18 cellular contexts compared by ENCODE assay signal in genomic region chr2:134216152-134216829, GRCh38. TPM values are rescaled to one million over a fixed set of nuclear protein-coding genes. Genes with fewer than 3 reads are reported as not detected.
DNase-seq lines count a peak whose midpoint lies in the region; ATAC-seq, FAIRE-seq and TF ChIP-seq lines count a peak whose summit lies in the region.
"Had no signal": no experiment of that assay in that cellular context is flagged by ENCODE, and none has a peak within 500 bp of the region (broad histone marks: within the 10 kb centered on the region; RNA-seq: fewer than 3 reads in every experiment).

No MANE protein-coding gene starts in this region.

- H3K27ac ChIP-seq in gastroesophageal sphincter, result no peak overlapping the region
- H3K27ac ChIP-seq: right lobe of liver had no signal

- H3K4me3 ChIP-seq in bronchial epithelial cell (ENCODE audit: low read depth, low read length) (no peak overlapping the region), gastroesophageal sphincter (no peak overlapping the region)
- H3K4me3 ChIP-seq: right lobe of liver had no signal

- intact Hi-C loops in natural killer cell (cut with micrococcal nuclease), result loop anchor here (5.0 kb wide), 1 partner anchor 36 kb away; the partner anchor contains the start of gene MGAT5

- H3K27ac Mint-ChIP-seq in IgD-negative memory B cell, result peak overlapping the region; percentile 18 to 93 (median 59)
- peak overlapping the region; percentile 22 to 71 for H3K27ac Mint-ChIP-seq in natural killer cell
- H3K27ac Mint-ChIP-seq: nephron progenitor cell; T-helper 2 cell treated with Interferon-gamma antibody and Interleukin-4, amounts not matched to agents 5 μg/mL and 100 μg/mL, for 36 hours had no signal

- peaks cover 10% of the 10 kb centered on the region for H3K36me3 Mint-ChIP-seq in IgD-negative memory B cell
- no peaks in the 10 kb centered on the region for H3K36me3 Mint-ChIP-seq in natural killer cell

- FAIRE-seq in bronchial epithelial cell (lab: Jason Lieb, UNC), result no peak

- H3K27me3 Mint-ChIP-seq in IgD-negative memory B cell (no peaks in the 10 kb centered on the region), natural killer cell (ENCODE audit: low read depth in 2 of 2) (no peaks in the 10 kb centered on the region)
- H3K27me3 Mint-ChIP-seq: activated CD4-positive, alpha-beta T cell treated with anti-CD3 and anti-CD28 coated beads, Interleukin-2, amount 10 ng/mL, durations not matched to agents 24 days and 14 days had no signal

- no peak for TF ChIP-seq POLR2A in gastroesophageal sphincter (IDR thresholded peaks at IDR 0.05)

- peaks cover 0 to 5% (median 3%) of the 10 kb centered on the region in 3 donors for H3K9me3 Mint-ChIP-seq in IgD-negative memory B cell
- H3K9me3 Mint-ChIP-seq in natural killer cell, result no peaks in the 10 kb centered on the region
- H3K9me3 Mint-ChIP-seq: T-helper 2 cell treated with Interferon-gamma antibody and Interleukin-4, amounts not matched to agents 5 μg/mL and 100 μg/mL, for 36 hours had no signal

- no peak for TF ChIP-seq CTCF in bronchial epithelial cell (IDR thresholded peaks at IDR 0.05; ENCODE audit: insufficient read depth, low read length, severe bottlenecking)
- TF ChIP-seq CTCF in natural killer cell (IDR thresholded peaks at IDR 0.05), result no peak
- TF ChIP-seq CTCF in gastroesophageal sphincter (IDR thresholded peaks at IDR 0.05), result no peak

- 97 to 98% methylated on average over 5 to 8 of the region's 8 CpGs for WGBS in gastroesophageal sphincter (ENCODE audit: low coverage in 1 of 2), 2 donors

- peak overlapping the region in 1 of 4 donors; percentile 65 for H3K4me3 Mint-ChIP-seq in IgD-negative memory B cell
- peak overlapping the region; percentile 22 for H3K4me3 Mint-ChIP-seq in natural killer cell
- H3K4me3 Mint-ChIP-seq: nephron progenitor cell; T-helper 2 cell treated with Interferon-gamma antibody and Interleukin-4, amounts not matched to agents 5 μg/mL and 100 μg/mL, for 36 hours had no signal

- H3K36me3 ChIP-seq in bronchial epithelial cell (ENCODE audit: control insufficient read depth, insufficient read depth, low read length) (no peaks in the 10 kb centered on the region), gastroesophageal sphincter (no peaks in the 10 kb centered on the region)
- H3K36me3 ChIP-seq: right lobe of liver had no signal

- H3K27me3 ChIP-seq in bronchial epithelial cell (ENCODE audit: control insufficient read depth, insufficient read depth, low read length) (no peaks in the 10 kb centered on the region), gastroesophageal sphincter (no peaks in the 10 kb centered on the region)
- H3K27me3 ChIP-seq: right lobe of liver had no signal

- H3K4me1 Mint-ChIP-seq in IgD-negative memory B cell (peaks cover 57 to 62% (median 61%) of the 10 kb centered on the region in 3 donors), natural killer cell (peaks cover 59% of the 10 kb centered on the region in 2 donors)

- H3K9me3 ChIP-seq in gastroesophageal sphincter, result no peaks in the 10 kb centered on the region
- H3K9me3 ChIP-seq: right lobe of liver had no signal

- H3K4me1 ChIP-seq in gastroesophageal sphincter, result peaks cover 0 to 17% (median 0%) of the 10 kb centered on the region in 3 donors
- H3K4me1 ChIP-seq: right lobe of liver had no signal

- peak in 1 of 3 donors; percentile 9 for ATAC-seq in natural killer cell
- no peak for ATAC-seq in HG03135 (IDR thresholded peaks at IDR 0.05; ENCODE audit: unreplicated experiment)
- no peak for ATAC-seq in gastroesophageal sphincter
- ATAC-seq: right lobe of liver had no signal

- no peak for TF ChIP-seq EP300 in gastroesophageal sphincter (IDR thresholded peaks at IDR 0.05)

- peak; percentile 18 for DNase-seq in NCI-H510A treated with DMSO at 0.1 percent for 48 hours (lab: John Stamatoyannopoulos, UW)
- no peak for DNase-seq in NCI-H510A (lab: John Stamatoyannopoulos, UW)
- peak; percentile 89 for DNase-seq in bronchial epithelial cell (ENCODE audit: low read depth)
- DNase-seq in natural killer cell, result no peak
- no peak for DNase-seq in NCI-H1694 treated with DMSO at 0.1 percent for 48 hours (lab: John Stamatoyannopoulos, UW)
- DNase-seq: activated CD4-positive, alpha-beta T cell treated with anti-CD3 and anti-CD28 coated beads, Interleukin-2, amount 10 ng/mL, durations not matched to agents 24 days and 14 days; caudate nucleus; glutamatergic neuron; H7; KG1; NCI-H146; NCI-H748 treated with DMSO at 0.1 percent for 48 hours; nephron progenitor cell; right lobe of liver had no signal

RNA-seq across cellular contexts. Expression of gene MGAT5, which starts 37.6 kb away (rescaled TPM):
- 14.0 TPM for polyA plus RNA-seq in IgD-negative memory B cell
- total RNA-seq in bronchial epithelial cell, result 48.7 and 66.2 TPM in 2 replicates
- total RNA-seq in natural killer cell, result 10 to 100 TPM; 39.7 to 58.2 (median 57.0) TPM
- 10 to 100 TPM; 32.4 to 65.9 (median 46.6) TPM for total RNA-seq in gastroesophageal sphincter

Comparison
In these comparisons a context has a peak if more than half of its experiments do, and no peak if none do; other contexts are left out.
1. DNase-seq: peak in NCI-H510A treated with DMSO at 0.1 percent for 48 hours (single experiment) and bronchial epithelial cell (single experiment); none in NCI-H510A (single experiment), natural killer cell (single experiment) and NCI-H1694 treated with DMSO at 0.1 percent for 48 hours (single experiment).